In the genomic region with DNA sequence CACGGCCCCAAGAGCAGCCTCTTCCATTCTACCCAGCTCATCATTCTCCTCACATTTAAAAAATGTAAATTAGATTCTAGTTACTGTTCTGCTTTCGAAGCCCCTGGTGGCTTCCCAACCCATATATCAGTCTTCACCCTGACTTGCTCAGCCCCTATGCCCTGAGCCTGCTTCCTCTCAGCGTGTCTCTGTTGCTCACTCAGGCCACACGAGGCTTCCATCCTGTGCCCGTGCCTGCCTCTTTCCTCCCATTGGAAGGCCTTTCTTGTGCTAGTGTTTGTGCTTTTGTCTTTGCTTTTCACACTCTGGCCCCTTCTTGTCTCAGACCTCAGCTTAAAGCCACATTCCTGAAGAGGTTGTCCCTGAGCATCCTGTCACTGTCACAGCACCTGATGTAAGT, we compare ENCODE assay signal across 19 cellular contexts.
DNase-seq lines count a peak whose midpoint lies in the region; ATAC-seq and TF ChIP-seq lines count a peak whose summit lies in the region.
"Had no signal": no experiment of that assay in that cellular context is flagged by ENCODE, and none has a peak within 500 bp of the region (broad histone marks: within the 10 kb centered on the region; RNA-seq: fewer than 3 reads in every experiment).

No MANE protein-coding gene starts in this region.

- H3K9me3 ChIP-seq in OCI-LY3 (ENCODE audit: insufficient read depth, low read length) (no peaks in the 10 kb centered on the region), neural progenitor cell (ENCODE audit: low read depth) (no peaks in the 10 kb centered on the region)
- H3K9me3 ChIP-seq: A549, BE2C had no signal

- H3K4me3 Mint-ChIP-seq in GM23338 (no peak overlapping the region), endothelial cell (ENCODE audit: unreplicated experiment) (no peak overlapping the region), neural progenitor cell (no peak overlapping the region)
- H3K4me3 Mint-ChIP-seq in activated CD4-positive, alpha-beta memory T cell treated with anti-CD3 and anti-CD28 coated beads for 36 hours = no peak overlapping the region
- H3K4me3 Mint-ChIP-seq: CD4-positive, CD25-positive, alpha-beta regulatory T cell had no signal

- peak; percentile 60 for ATAC-seq in GM23338
- ATAC-seq: A549, K562 had no signal

- no peak for TF ChIP-seq CTCF in GM23338 (conservative IDR thresholded peaks at IDR 0.05; ENCODE audit: low read depth in 2 of 2)
- TF ChIP-seq CTCF in OCI-LY3 (IDR thresholded peaks at IDR 0.05; ENCODE audit: low read depth, low read length) = no peak
- no peak for TF ChIP-seq CTCF in endothelial cell (IDR thresholded peaks at IDR 0.05; ENCODE audit: unreplicated experiment)
- TF ChIP-seq CTCF in neural progenitor cell (IDR thresholded peaks at IDR 0.05) = no peak
- no peak for TF ChIP-seq CTCF in GM13976 (IDR thresholded peaks at IDR 0.05; ENCODE audit: borderline replicate concordance, control extremely low read depth, extremely low read depth, insufficient read depth, missing control alignments)

- H2AFZ ChIP-seq in GM23338 (no peak overlapping the region), OCI-LY3 (ENCODE audit: low read depth, low read length) (no peak overlapping the region), neural progenitor cell (replicated peaks) (no peak overlapping the region)

- H3K4me1 Mint-ChIP-seq in GM23338 (no peaks in the 10 kb centered on the region), endothelial cell (ENCODE audit: unreplicated experiment) (no peaks in the 10 kb centered on the region), neural progenitor cell (peaks cover 5% of the 10 kb centered on the region)
- H3K4me1 Mint-ChIP-seq in activated CD4-positive, alpha-beta memory T cell treated with anti-CD3 and anti-CD28 coated beads for 36 hours (ENCODE audit: low read depth) = no peaks in the 10 kb centered on the region
- H3K4me1 Mint-ChIP-seq: CD4-positive, CD25-positive, alpha-beta regulatory T cell had no signal

- no peaks in the 10 kb centered on the region; the same call in 1 of the 2 replicates for H4K20me1 ChIP-seq in GM23338 (replicated peaks; ENCODE audit: insufficient read depth)
- peaks cover 3% of the 10 kb centered on the region; the same call in 1 of the 2 replicates for H4K20me1 ChIP-seq in OCI-LY3 (ENCODE audit: insufficient read depth, low read length)
- peaks cover 12% of the 10 kb centered on the region for H4K20me1 ChIP-seq in neural progenitor cell (ENCODE audit: low read depth)

- peak overlapping the region; percentile 64; the same call in 1 of the 2 replicates for H3K27ac Mint-ChIP-seq in GM23338
- peak overlapping the region; percentile 38 for H3K27ac Mint-ChIP-seq in endothelial cell (ENCODE audit: unreplicated experiment)
- no peak overlapping the region for H3K27ac Mint-ChIP-seq in neural progenitor cell
- H3K27ac Mint-ChIP-seq in activated CD4-positive, alpha-beta memory T cell treated with anti-CD3 and anti-CD28 coated beads for 36 hours = no peak overlapping the region
- H3K27ac Mint-ChIP-seq: CD4-positive, CD25-positive, alpha-beta regulatory T cell had no signal

- H3K27me3 Mint-ChIP-seq in GM23338 (ENCODE audit: insufficient read depth, low read depth, poor library complexity) (no peaks in the 10 kb centered on the region), endothelial cell (ENCODE audit: unreplicated experiment) (peaks cover 3% of the 10 kb centered on the region), neural progenitor cell (ENCODE audit: insufficient read depth, low read depth) (no peaks in the 10 kb centered on the region)
- no peaks in the 10 kb centered on the region for H3K27me3 Mint-ChIP-seq in activated CD4-positive, alpha-beta memory T cell treated with anti-CD3 and anti-CD28 coated beads for 36 hours
- H3K27me3 Mint-ChIP-seq: CD4-positive, CD25-positive, alpha-beta regulatory T cell had no signal

- H3K36me3 ChIP-seq in GM23338 (ENCODE audit: insufficient read depth) = peaks cover 16% of the 10 kb centered on the region
- peaks cover 39% of the 10 kb centered on the region for H3K36me3 ChIP-seq in OCI-LY3 (replicated peaks; ENCODE audit: low read depth, low read length)
- peaks cover 25% of the 10 kb centered on the region for H3K36me3 ChIP-seq in neural progenitor cell

- in situ Hi-C loops in GM13976 (cut with MboI; ENCODE audit: low sequenced_read_pairs, unreplicated experiment) = no loop called here

- POLR2A ChIA-PET in activated CD4-positive, alpha-beta memory T cell treated with anti-CD3 and anti-CD28 coated beads for 36 hours (lab: Charles Lee) = no interaction called here

- H3K36me3 Mint-ChIP-seq in GM23338 (ENCODE audit: low read depth) (peaks cover 52% of the 10 kb centered on the region), endothelial cell (ENCODE audit: low read depth, unreplicated experiment) (peaks cover 19% of the 10 kb centered on the region), neural progenitor cell (peaks cover 31% of the 10 kb centered on the region)
- H3K36me3 Mint-ChIP-seq in activated CD4-positive, alpha-beta memory T cell treated with anti-CD3 and anti-CD28 coated beads for 36 hours = peaks cover 3% of the 10 kb centered on the region

- intact Hi-C loops in activated CD4-positive, alpha-beta memory T cell treated with anti-CD3 and anti-CD28 coated beads for 36 hours (cut with micrococcal nuclease) = no loop called here

- no peaks in the 10 kb centered on the region for H3K9me2 ChIP-seq in GM23338 (ENCODE audit: insufficient read depth)

- H3K27ac ChIP-seq in GM23338 (ENCODE audit: low read depth) (no peak overlapping the region), OCI-LY3 (ENCODE audit: low read length) (peak overlapping the region; percentile 68), neural progenitor cell (no peak overlapping the region)
- H3K27ac ChIP-seq: A549 had no signal

- CTCF ChIA-PET in activated CD4-positive, alpha-beta memory T cell treated with anti-CD3 and anti-CD28 coated beads for 36 hours (lab: Charles Lee) = no interaction called here

- H3K9me3 Mint-ChIP-seq in GM23338 = no peaks in the 10 kb centered on the region
- H3K9me3 Mint-ChIP-seq in endothelial cell (ENCODE audit: unreplicated experiment) = no peaks in the 10 kb centered on the region
- no peaks in the 10 kb centered on the region for H3K9me3 Mint-ChIP-seq in neural progenitor cell
- H3K9me3 Mint-ChIP-seq in activated CD4-positive, alpha-beta memory T cell treated with anti-CD3 and anti-CD28 coated beads for 36 hours = no peaks in the 10 kb centered on the region
- H3K9me3 Mint-ChIP-seq: CD4-positive, CD25-positive, alpha-beta regulatory T cell had no signal

- H3K4me2 ChIP-seq in GM23338 = no peak overlapping the region
- peak overlapping the region; percentile 59 for H3K4me2 ChIP-seq in OCI-LY3 (ENCODE audit: low read length)
- H3K4me2 ChIP-seq in neural progenitor cell = no peak overlapping the region
- H3K4me2 ChIP-seq: A549 had no signal

- H3F3A ChIP-seq in GM23338 (replicated peaks; ENCODE audit: low read depth) (no peaks in the 10 kb centered on the region), neural progenitor cell (ENCODE audit: low read depth) (peaks cover 30% of the 10 kb centered on the region)

- no peak overlapping the region for H3K4me3 ChIP-seq in GM23338
- peak overlapping the region; percentile 35; the same call in 1 of the 2 replicates for H3K4me3 ChIP-seq in OCI-LY3 (ENCODE audit: low read length)
- H3K4me3 ChIP-seq in neural progenitor cell = no peak overlapping the region
- H3K4me3 ChIP-seq: A549, K562 had no signal

- H3K27me3 ChIP-seq in GM23338 (ENCODE audit: insufficient read depth) (no peaks in the 10 kb centered on the region), OCI-LY3 (ENCODE audit: low read depth, low read length) (no peaks in the 10 kb centered on the region), neural progenitor cell (no peaks in the 10 kb centered on the region)
- H3K27me3 ChIP-seq: BE2C had no signal

- H3K79me2 ChIP-seq in GM23338 (replicated peaks; ENCODE audit: insufficient read depth) (peaks cover 5% of the 10 kb centered on the region; the same call in 1 of the 2 replicates), OCI-LY3 (ENCODE audit: low read length) (no peaks in the 10 kb centered on the region), neural progenitor cell (ENCODE audit: low read depth) (peaks cover 12% of the 10 kb centered on the region)

- H3K9ac ChIP-seq in OCI-LY3 (ENCODE audit: low read length) (no peak overlapping the region), neural progenitor cell (no peak overlapping the region)

- DNase-seq in GM23338 (ENCODE audit: low spot score) (peak; percentile 12), endothelial cell (ENCODE audit: low spot score) (no peak), neural progenitor cell (ENCODE audit: low spot score) (peak; percentile 8), NCI-H2196 treated with DMSO at 0.1 percent for 48 hours (lab: John Stamatoyannopoulos, UW; ENCODE audit: unreplicated experiment) (no peak), Ammon's horn (ENCODE audit: low spot score) (no peak), GM13976 (ENCODE audit: low spot score) (no peak)
- DNase-seq in activated CD4-positive, alpha-beta memory T cell treated with anti-CD3 and anti-CD28 coated beads for 36 hours = no peak
- DNase-seq: BE2C; CD4-positive, CD25-positive, alpha-beta regulatory T cell; EL; GF-D8; NCI-H1105; NCI-H146; NCI-H2029; NCI-H526; Right ventricle myocardium superior had no signal

- H3K4me1 ChIP-seq in GM23338 (ENCODE audit: insufficient read depth) = no peaks in the 10 kb centered on the region
- H3K4me1 ChIP-seq in OCI-LY3 (ENCODE audit: low read length) = peaks cover 21% of the 10 kb centered on the region
- no peaks in the 10 kb centered on the region for H3K4me1 ChIP-seq in neural progenitor cell
- H3K4me1 ChIP-seq: A549 had no signal

TF ChIP-seq in GM23338, 12 proteins besides CTCF, POLR2A, EP300 and RAD21 (continues in another document):
- TF ChIP-seq, protein P1, sequence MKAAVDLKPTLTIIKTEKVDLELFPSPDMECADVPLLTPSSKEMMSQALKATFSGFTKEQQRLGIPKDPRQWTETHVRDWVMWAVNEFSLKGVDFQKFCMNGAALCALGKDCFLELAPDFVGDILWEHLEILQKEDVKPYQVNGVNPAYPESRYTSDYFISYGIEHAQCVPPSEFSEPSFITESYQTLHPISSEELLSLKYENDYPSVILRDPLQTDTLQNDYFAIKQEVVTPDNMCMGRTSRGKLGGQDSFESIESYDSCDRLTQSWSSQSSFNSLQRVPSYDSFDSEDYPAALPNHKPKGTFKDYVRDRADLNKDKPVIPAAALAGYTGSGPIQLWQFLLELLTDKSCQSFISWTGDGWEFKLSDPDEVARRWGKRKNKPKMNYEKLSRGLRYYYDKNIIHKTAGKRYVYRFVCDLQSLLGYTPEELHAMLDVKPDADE (IDR thresholded peaks at IDR 0.05) = no peak

Comparison
In these comparisons a context has a peak if more than half of its experiments do, and no peak if none do; other contexts are left out.
1. DNase-seq: peak in GM23338 (single experiment) and neural progenitor cell (single experiment); none in endothelial cell (single experiment), activated CD4-positive, alpha-beta memory T cell treated with anti-CD3 and anti-CD28 coated beads for 36 hours (single experiment), NCI-H2196 treated with DMSO at 0.1 percent for 48 hours (single experiment), Ammon's horn (single experiment) and GM13976 (single experiment).
2. H3K27ac Mint-ChIP-seq: peak in GM23338 (single experiment) and endothelial cell (single experiment); none in neural progenitor cell (single experiment) and activated CD4-positive, alpha-beta memory T cell treated with anti-CD3 and anti-CD28 coated beads for 36 hours (single experiment).